ENCODE assay signal across 19 cellular contexts in genomic region chr11:121018746-121019145, GRCh38.
"Had no signal": no experiment of that assay in that cellular context is flagged by ENCODE, and none has a peak within 500 bp of the region (broad histone marks: within the 10 kb centered on the region; RNA-seq: fewer than 3 reads in every experiment).

No MANE protein-coding gene starts in this region.

- H3K27me3 ChIP-seq: neural progenitor cell had no signal

- ATAC-seq: activated naive CD4-positive, alpha-beta T cell treated with anti-CD3 and anti-CD28 coated beads, Interleukin-2, amount 50 U/mL, for 72 hours; activated T-helper 17 cell treated with anti-CD3 and anti-CD28 coated beads, Interleukin-2, amount 50 U/mL, for 72 hours; left lung; naive thymus-derived CD8-positive, alpha-beta T cell; sciatic nerve; stimulated activated naive B cell treated with anti-CD40 and anti-IgM and Interleukin-4, amounts not matched to agents 10 μg/mL and 1 μg/mL and 100 μg/mL, for 72 hours; WTC11 had no signal

- DNase-seq: activated CD8-positive, alpha-beta memory T cell treated with anti-CD3 and anti-CD28 coated beads for 24 hours; activated CD8-positive, alpha-beta memory T cell treated with anti-CD3 and anti-CD28 coated beads, Interleukin-2, amount 50 U/mL, for 4 hours; activated T-cell treated with anti-CD3 and anti-CD28 coated beads, Interleukin-2, amount 50 U/mL, for 24 hours; aorta; effector CD4-positive, alpha-beta T cell; left lung; naive thymus-derived CD8-positive, alpha-beta T cell; posterior cingulate gyrus; stimulated activated CD4-positive, alpha-beta T cell treated with anti-CD3 and anti-CD28 coated beads, Interleukin-2, amount 100 ng/mL, for 48 hours; stimulated activated CD8-positive, alpha-beta memory T cell treated with anti-CD3 and anti-CD28 coated beads, Interleukin-4, amount 100 ng/mL, for 48 hours; stimulated activated naive B cell treated with anti-CD40 and anti-IgM and Interleukin-4, amounts not matched to agents 10 μg/mL and 1 μg/mL and 100 μg/mL, for 72 hours; transverse colon had no signal

- FAIRE-seq: endometrium, urothelium cell line had no signal

- H3K4me3 ChIP-seq: left lung, neural progenitor cell, transverse colon had no signal

- H3K36me3 ChIP-seq: left lung, neural progenitor cell, transverse colon had no signal

- H3K27ac ChIP-seq: left lung, neural progenitor cell, transverse colon had no signal

- H3K9me3 ChIP-seq: left lung, transverse colon had no signal

- H3K4me1 ChIP-seq: neural progenitor cell had no signal
